9 cellular contexts compared by ENCODE assay signal in the genomic region with DNA sequence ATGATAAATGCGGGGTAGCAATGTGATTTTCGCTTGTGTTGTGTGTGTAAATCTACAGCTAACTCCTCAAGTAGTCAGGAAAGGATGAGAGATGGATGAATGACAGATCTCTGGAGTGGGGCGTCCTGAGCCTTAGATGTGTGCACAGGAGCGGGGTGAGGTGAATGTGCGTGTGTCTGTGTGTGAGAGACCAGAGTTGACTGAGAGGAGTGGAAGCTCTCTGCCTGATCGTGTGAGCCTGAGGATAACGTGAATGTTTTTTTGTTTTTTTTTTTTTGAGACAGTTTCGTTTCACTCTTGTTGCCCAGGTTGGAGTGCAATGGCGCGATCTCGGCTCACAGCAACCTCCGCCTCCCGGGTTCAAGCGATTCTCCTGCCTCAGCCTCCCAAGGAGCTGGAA. TPM values are rescaled to one million over a fixed set of nuclear protein-coding genes. Genes with fewer than 3 reads are reported as not detected.
DNase-seq lines count a peak whose midpoint lies in the region; ATAC-seq and TF ChIP-seq lines count a peak whose summit lies in the region.
"Had no signal": no experiment of that assay in that cellular context is flagged by ENCODE, and none has a peak within 500 bp of the region (broad histone marks: within the 10 kb centered on the region; RNA-seq: fewer than 3 reads in every experiment).

No MANE protein-coding gene starts in this region.

- H3K4me3 ChIP-seq in kidney epithelial cell (ENCODE audit: low read depth, low read length) = peak overlapping the region; percentile 63
- H3K4me3 ChIP-seq in subcutaneous abdominal adipose tissue (ENCODE audit: low read depth in 1 of 5, low read length in 5 of 5) = peak overlapping the region; percentile 79 to 98 (median 86)

- peak overlapping the region; percentile 76 for H3K27ac Mint-ChIP-seq in activated CD4-positive, alpha-beta T cell treated with anti-CD3 and anti-CD28 coated beads, Interleukin-2, amount 10 ng/mL, durations not matched to agents 24 days and 14 days
- peak overlapping the region; percentile 64 for H3K27ac Mint-ChIP-seq in activated naive CD8-positive, alpha-beta T cell treated with anti-CD3 and anti-CD28 coated beads, Interleukin-2, amount 50 U/mL, for 24 hours

- H3K36me3 ChIP-seq in kidney epithelial cell (ENCODE audit: control insufficient read depth, insufficient read depth, low read length) (no peaks in the 10 kb centered on the region), subcutaneous abdominal adipose tissue (ENCODE audit: control insufficient read depth in 5 of 5, insufficient read depth in 5 of 5, low read length in 5 of 5) (peaks cover 2 to 9% (median 5%) of the 10 kb centered on the region in 5 donors)

- H3K27me3 Mint-ChIP-seq in activated CD4-positive, alpha-beta T cell treated with anti-CD3 and anti-CD28 coated beads, Interleukin-2, amount 10 ng/mL, durations not matched to agents 24 days and 14 days = no peaks in the 10 kb centered on the region
- H3K27me3 Mint-ChIP-seq in activated naive CD8-positive, alpha-beta T cell treated with anti-CD3 and anti-CD28 coated beads, Interleukin-2, amount 50 U/mL, for 24 hours = no peaks in the 10 kb centered on the region

- peaks cover 23% of the 10 kb centered on the region for H3K4me1 Mint-ChIP-seq in activated CD4-positive, alpha-beta T cell treated with anti-CD3 and anti-CD28 coated beads, Interleukin-2, amount 10 ng/mL, durations not matched to agents 24 days and 14 days
- H3K4me1 Mint-ChIP-seq in activated naive CD8-positive, alpha-beta T cell treated with anti-CD3 and anti-CD28 coated beads, Interleukin-2, amount 50 U/mL, for 24 hours = peaks cover 23% of the 10 kb centered on the region

- peak overlapping the region; percentile 98 for H3K4me3 Mint-ChIP-seq in activated CD4-positive, alpha-beta T cell treated with anti-CD3 and anti-CD28 coated beads, Interleukin-2, amount 10 ng/mL, durations not matched to agents 24 days and 14 days
- peak overlapping the region; percentile 98 for H3K4me3 Mint-ChIP-seq in activated naive CD8-positive, alpha-beta T cell treated with anti-CD3 and anti-CD28 coated beads, Interleukin-2, amount 50 U/mL, for 24 hours

- H3K4me1 ChIP-seq in subcutaneous abdominal adipose tissue (ENCODE audit: control insufficient read depth in 5 of 5, insufficient read depth in 5 of 5, low read length in 5 of 5) = peaks cover 0 to 16% (median 11%) of the 10 kb centered on the region in 5 donors

- peak overlapping the region in 1 of 5 donors; percentile 87 for H3K9ac ChIP-seq in subcutaneous abdominal adipose tissue (ENCODE audit: low read length in 5 of 5)

- DNase-seq in activated CD4-positive, alpha-beta T cell treated with anti-CD3 and anti-CD28 coated beads, Interleukin-2, amount 10 ng/mL, durations not matched to agents 24 days and 14 days = no peak
- no peak for DNase-seq in activated CD4-positive, alpha-beta T cell treated with anti-CD3 and anti-CD28 coated beads, Interleukin-2, amount 50 U/mL, for 4 hours
- DNase-seq in activated naive CD8-positive, alpha-beta T cell treated with anti-CD3 and anti-CD28 coated beads, Interleukin-2, amount 50 U/mL, for 24 hours = no peak
- DNase-seq in kidney epithelial cell (ENCODE audit: low read depth) (no peak), AG20443 (ENCODE audit: low spot score) (no peak)
- no peak for DNase-seq in stimulated activated CD4-positive, alpha-beta T cell treated with anti-CD3 and anti-CD28 coated beads, Interleukin-2, amount 100 ng/mL, for 48 hours
- DNase-seq: T1000 had no signal

- intact Hi-C loops in activated CD4-positive, alpha-beta T cell treated with anti-CD3 and anti-CD28 coated beads, Interleukin-2, amount 10 ng/mL, durations not matched to agents 24 days and 14 days (cut with micrococcal nuclease) = loop anchor here (1.0 to 5.0 kb wide), 10 partner anchors 18 to 801 kb away; a partner anchor contains a TSS

- ATAC-seq in activated naive CD8-positive, alpha-beta T cell treated with anti-CD3 and anti-CD28 coated beads, Interleukin-2, amount 50 U/mL, for 24 hours = no peak
- ATAC-seq in GM21786 (IDR thresholded peaks at IDR 0.05; ENCODE audit: unreplicated experiment) = no peak

- TF ChIP-seq CTCF in kidney epithelial cell (IDR thresholded peaks at IDR 0.05; ENCODE audit: insufficient read depth, low read length, poor library complexity, severe bottlenecking) = no peak

- no peak overlapping the region for H3K27ac ChIP-seq in subcutaneous abdominal adipose tissue (ENCODE audit: low read depth, low read length)

- H3K9me3 ChIP-seq in subcutaneous abdominal adipose tissue (ENCODE audit: control insufficient read depth in 5 of 5, low read length in 5 of 5) = peaks cover 8 to 52% (median 26%) of the 10 kb centered on the region in 5 donors

- peaks cover 34% of the 10 kb centered on the region for H3K9me3 Mint-ChIP-seq in activated CD4-positive, alpha-beta T cell treated with anti-CD3 and anti-CD28 coated beads, Interleukin-2, amount 10 ng/mL, durations not matched to agents 24 days and 14 days
- H3K9me3 Mint-ChIP-seq in activated naive CD8-positive, alpha-beta T cell treated with anti-CD3 and anti-CD28 coated beads, Interleukin-2, amount 50 U/mL, for 24 hours = peaks cover 65% of the 10 kb centered on the region

- peaks cover 58% of the 10 kb centered on the region for H3K36me3 Mint-ChIP-seq in activated CD4-positive, alpha-beta T cell treated with anti-CD3 and anti-CD28 coated beads, Interleukin-2, amount 10 ng/mL, durations not matched to agents 24 days and 14 days (ENCODE audit: low read depth)
- peaks cover 62% of the 10 kb centered on the region for H3K36me3 Mint-ChIP-seq in activated naive CD8-positive, alpha-beta T cell treated with anti-CD3 and anti-CD28 coated beads, Interleukin-2, amount 50 U/mL, for 24 hours (ENCODE audit: low read depth)

- H3K27me3 ChIP-seq in kidney epithelial cell (ENCODE audit: control insufficient read depth, insufficient read depth, low read length) = no peaks in the 10 kb centered on the region
- no peaks in the 10 kb centered on the region for H3K27me3 ChIP-seq in subcutaneous abdominal adipose tissue (ENCODE audit: control insufficient read depth in 5 of 5, insufficient read depth in 4 of 5, low read length in 5 of 5)

RNA-seq across cellular contexts. Expression of a gene that starts 0.8 kb away (rescaled TPM):
- 5.4 and 6.1 TPM in 2 replicates for total RNA-seq in activated CD4-positive, alpha-beta T cell treated with anti-CD3 and anti-CD28 coated beads, Interleukin-2, amount 10 ng/mL, durations not matched to agents 24 days and 14 days
- 9.4 and 12.5 TPM in 2 replicates for total RNA-seq in kidney epithelial cell

RNA-seq across cellular contexts. Expression of a gene that starts 21.6 kb away (rescaled TPM):
- total RNA-seq in activated CD4-positive, alpha-beta T cell treated with anti-CD3 and anti-CD28 coated beads, Interleukin-2, amount 10 ng/mL, durations not matched to agents 24 days and 14 days = 8.2 and 8.3 TPM in 2 replicates
- total RNA-seq in kidney epithelial cell = 7.7 and 7.9 TPM in 2 replicates
